Comparison of ENCODE assay signal across 9 cellular contexts in the genomic region with DNA sequence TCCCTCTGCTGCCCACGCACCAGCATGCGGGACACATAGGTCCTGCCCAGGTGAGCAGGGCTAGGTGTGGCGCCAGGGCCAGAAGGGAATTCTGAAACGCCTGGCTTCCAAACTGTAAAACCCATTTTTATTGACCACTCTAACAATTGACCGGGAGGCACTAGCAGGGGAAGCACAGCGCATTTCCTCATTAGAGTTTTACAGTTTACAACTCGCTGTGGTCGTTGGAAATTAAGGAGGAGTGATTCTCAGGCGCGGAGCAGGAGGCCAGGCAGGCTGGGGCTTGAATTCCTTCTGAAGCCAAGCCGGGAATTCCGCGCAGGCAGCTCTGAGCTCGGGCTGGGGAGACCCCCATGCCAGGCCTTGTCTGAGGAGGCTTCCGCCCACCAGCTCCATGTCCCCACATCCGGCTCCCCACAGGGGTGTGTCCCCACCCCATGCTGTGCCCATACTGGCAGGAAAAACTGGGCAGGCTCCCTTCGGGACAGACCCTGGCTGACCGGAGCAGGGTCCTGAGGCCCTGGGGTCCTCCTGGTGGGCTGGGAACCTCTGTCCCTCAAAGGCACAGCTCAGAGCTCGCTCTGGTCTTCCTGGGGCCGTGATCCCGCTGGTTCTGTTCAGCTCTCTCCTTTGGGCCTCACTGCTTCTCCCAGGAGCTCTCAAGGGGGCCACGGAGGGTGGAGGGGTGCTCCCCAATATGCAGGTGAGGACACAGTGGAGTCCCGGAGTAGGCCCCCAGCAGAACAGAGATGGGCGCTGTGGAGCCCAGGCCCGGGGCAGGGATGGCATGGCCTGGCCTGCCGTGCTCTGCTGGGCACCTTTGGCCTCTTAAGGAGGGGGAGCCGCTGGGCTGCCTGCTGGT. TPM values are rescaled to one million over a fixed set of nuclear protein-coding genes. Genes with fewer than 3 reads are reported as not detected.
A peak's percentile ranks its signal among the peaks of the same experiment; 100 is the strongest.
DNase-seq lines count a peak whose midpoint lies in the region; FAIRE-seq and TF ChIP-seq lines count a peak whose summit lies in the region.
"Had no signal": no experiment of that assay in that cellular context is flagged by ENCODE, and none has a peak within 500 bp of the region (broad histone marks: within the 10 kb centered on the region; RNA-seq: fewer than 3 reads in every experiment).

No MANE protein-coding gene starts in this region.

- FAIRE-seq in G401.6 (lab: Jason Lieb, UNC) = peak; percentile 90

- no peaks in the 10 kb centered on the region for H4K20me1 ChIP-seq in OCI-LY1 (ENCODE audit: insufficient read depth, low read length)

- H3K4me2 ChIP-seq in OCI-LY1 (ENCODE audit: low read length) = peak overlapping the region; percentile 45; the same call in 1 of the 2 replicates

- no peaks in the 10 kb centered on the region for H3K9me2 ChIP-seq in OCI-LY1 (ENCODE audit: low read depth, low read length)

- H2AFZ ChIP-seq in OCI-LY1 (ENCODE audit: low read length) = no peak overlapping the region

- intact Hi-C loops in cardiac septum (cut with DNase I) = no loop called here
- intact Hi-C loops in prostate gland (cut with DNase I) = no loop called here

- no peak for TF ChIP-seq POLR2A in prostate gland (IDR thresholded peaks at IDR 0.05)

- 37% methylated on average over 27 of the region's 27 CpGs for WGBS in prostate gland

- H3K27ac ChIP-seq in OCI-LY1 (ENCODE audit: low read depth, low read length, poor library complexity, severe bottlenecking) (no peak overlapping the region), prostate gland (peak overlapping the region; percentile 92 to 93)

- no peaks in the 10 kb centered on the region for H3K9me3 ChIP-seq in OCI-LY1 (ENCODE audit: low read length)
- H3K9me3 ChIP-seq in prostate gland = no peaks in the 10 kb centered on the region

- H3K4me1 ChIP-seq in OCI-LY1 (ENCODE audit: insufficient read depth, low read length, severe bottlenecking) (peaks cover 14% of the 10 kb centered on the region), prostate gland (replicated peaks) (peaks cover 37% of the 10 kb centered on the region)

- peaks cover 6% of the 10 kb centered on the region; the same call in 1 of the 2 replicates for H3F3A ChIP-seq in OCI-LY1 (ENCODE audit: insufficient read depth, low read length)

- no peaks in the 10 kb centered on the region for H3K36me3 ChIP-seq in OCI-LY1 (ENCODE audit: insufficient read depth, low read length)
- no peaks in the 10 kb centered on the region for H3K36me3 ChIP-seq in prostate gland

- H3K27me3 ChIP-seq in OCI-LY1 (ENCODE audit: insufficient read depth, low read length) (peaks cover 17% of the 10 kb centered on the region; the same call in 1 of the 2 replicates), prostate gland (replicated peaks; ENCODE audit: insufficient read depth) (no peaks in the 10 kb centered on the region)

- no peaks in the 10 kb centered on the region for H3K79me2 ChIP-seq in OCI-LY1 (ENCODE audit: insufficient read depth, low read length)

- TF ChIP-seq CTCF in OCI-LY1 (IDR thresholded peaks at IDR 0.05; ENCODE audit: low read length) = no peak
- TF ChIP-seq CTCF in prostate gland (IDR thresholded peaks at IDR 0.05) = no peak

- no peak overlapping the region for H3K9ac ChIP-seq in OCI-LY1 (ENCODE audit: low read length)

- DNase-seq in cardiac septum (ENCODE audit: low spot score) = peak; percentile 72
- peak; percentile 69 for DNase-seq in prostate gland (ENCODE audit: low spot score)
- no peak for DNase-seq in KG1 (lab: John Stamatoyannopoulos, UW)
- no peak for DNase-seq in NCI-H2029 (lab: John Stamatoyannopoulos, UW)
- no peak for DNase-seq in hepatic stellate cell (ENCODE audit: low spot score)
- no peak for DNase-seq in anterior cingulate cortex (lab: John Stamatoyannopoulos, UW)

- no peak overlapping the region for H3K4me3 ChIP-seq in OCI-LY1 (ENCODE audit: low read depth, low read length, poor library complexity, severe bottlenecking)
- peak overlapping the region; percentile 39 to 46 for H3K4me3 ChIP-seq in prostate gland

RNA-seq across cellular contexts. Expression of a gene that starts 1.2 kb away (rescaled TPM):
- total RNA-seq in cardiac septum (11.7 TPM), prostate gland (10 to 100 TPM; 22.4 to 24.3 TPM)

RNA-seq across cellular contexts. Expression of a gene that starts 25.7 kb away (rescaled TPM):
- total RNA-seq in cardiac septum (13.9 TPM), prostate gland (1 to 10 TPM; 1.6 to 7.3 TPM)

RNA-seq across cellular contexts. Expression of a gene that starts 48.1 kb away (rescaled TPM):
- total RNA-seq in cardiac septum (37.2 TPM), prostate gland (10 to 100 TPM; 44.9 to 82.1 TPM)

RNA-seq across cellular contexts. Expression of a gene that starts 52.2 kb away (rescaled TPM):
- total RNA-seq in cardiac septum = not detected
- total RNA-seq in prostate gland = 1 to 10 TPM in 1 of 2 donors, not detected in 1; 4.2 TPM
- total RNA-seq: dermis microvascular lymphatic vessel endothelial cell had no signal

Comparison
In these comparisons a context has a peak if more than half of its experiments do, and no peak if none do; other contexts are left out.
1. DNase-seq: peak in cardiac septum (single experiment) and prostate gland (single experiment); none in KG1 (single experiment), NCI-H2029 (single experiment), hepatic stellate cell (single experiment) and anterior cingulate cortex (0 of 58).